9 cellular contexts compared by ENCODE assay signal in genomic region chr14:70470863-70471563, GRCh38. TPM values are rescaled to one million over a fixed set of nuclear protein-coding genes. Genes with fewer than 3 reads are reported as not detected.
DNase-seq lines count a peak whose midpoint lies in the region; FAIRE-seq and TF ChIP-seq lines count a peak whose summit lies in the region.
"Not testable (repeated sequence)": the region's sequence is repeated elsewhere in the genome, so short reads cannot be mapped to it uniquely, and the experiment has no call there.
"Had no signal": no experiment of that assay in that cellular context is flagged by ENCODE, and none has a peak within 500 bp of the region (broad histone marks: within the 10 kb centered on the region; RNA-seq: fewer than 3 reads in every experiment).

No MANE protein-coding gene starts in this region.

- not testable (repeated sequence) for H4K20me1 ChIP-seq in H1 (replicated peaks in 1 of 2; ENCODE audit: control insufficient read depth in 1 of 2, insufficient read depth in 2 of 2, low read length in 2 of 2)

- not testable (repeated sequence) for H2BK120ac ChIP-seq in H1 (replicated peaks; ENCODE audit: low read depth, low read length)

- not testable (repeated sequence) for H3K23me2 ChIP-seq in H1 (ENCODE audit: low read depth, low read length)

- H3K36me3 ChIP-seq in H7 (replicated peaks; ENCODE audit: control insufficient read depth, insufficient read depth, low read length); HUES64 (ENCODE audit: insufficient read depth, low read length); H1 (ENCODE audit: control insufficient read depth in 2 of 4, insufficient read depth in 4 of 4, low read length in 3 of 4); iPS-20b (ENCODE audit: insufficient read depth, low read depth, low read length): not testable (repeated sequence)

- H3K14ac ChIP-seq in H1 (ENCODE audit: insufficient read length), result not testable (repeated sequence)

- H2AFZ ChIP-seq in H1 (ENCODE audit: low read length), result not testable (repeated sequence)

- H3K79me1 ChIP-seq in H1 (ENCODE audit: low read depth, low read length), result not testable (repeated sequence)

- H3K4me2 ChIP-seq in H1 (ENCODE audit: insufficient read depth in 1 of 2, low read depth in 2 of 2, low read length in 2 of 2), result peak overlapping the region; percentile 25 to 40; a peak in 3 of 4 replicates

- peak overlapping the region; percentile 81 for H2BK12ac ChIP-seq in H1 (ENCODE audit: low read depth, low read length)

- H3K9ac ChIP-seq in HUES64 (ENCODE audit: low read depth, low read length); H1 (replicated peaks in 1 of 4; ENCODE audit: extremely low read depth in 1 of 4, low read depth in 3 of 4, low read length in 3 of 4): not testable (repeated sequence)
- H3K9ac ChIP-seq in iPS-20b (ENCODE audit: low read depth, low read length), result peak overlapping the region; percentile 34; the same call in 1 of the 2 replicates

- not testable (repeated sequence) for H3K23ac ChIP-seq in H1 (ENCODE audit: insufficient read length)

- not testable (repeated sequence) for TF ChIP-seq CTCF in NB4 (IDR thresholded peaks at IDR 0.05; ENCODE audit: low read depth, low read length); H1 (IDR thresholded peaks at IDR 0.05; ENCODE audit: control extremely low read depth in 1 of 3, insufficient read depth in 1 of 3, low read depth in 1 of 3, low read length in 3 of 3)

- H3K27ac ChIP-seq in HUES64 (ENCODE audit: low read depth, low read length) (peak overlapping the region; percentile 69; the same call in 1 of the 2 replicates), H1 (ENCODE audit: low read depth, low read length) (peak overlapping the region; percentile 48; the same call in 1 of the 2 replicates), iPS-20b (ENCODE audit: low read length) (peak overlapping the region; percentile 77)

- not testable (repeated sequence) for H4K8ac ChIP-seq in H1 (ENCODE audit: extremely low read depth, insufficient read depth, low read length)

- POLR2A ChIA-PET in H1 (lab: Charles Lee; ENCODE audit: partially characterized antibody), result not testable (repeated sequence)

- peak overlapping the region; percentile 35; the same call in 1 of the 2 replicates for H2BK5ac ChIP-seq in H1 (ENCODE audit: low read depth, low read length)

- not testable (repeated sequence) for TF ChIP-seq POLR2A in NB4 (IDR thresholded peaks at IDR 0.05; ENCODE audit: extremely low read depth, insufficient read length)
- 0 out of 3 replicates have a peak, but pooled peaks of 1 of the 2 experiments have one; percentile 29 for TF ChIP-seq POLR2A in H1 (IDR thresholded peaks at IDR 0.05; ENCODE audit: control extremely low read depth in 1 of 2, low read depth in 2 of 2, low read length in 2 of 2)

- FAIRE-seq in H1 (lab: Jason Lieb, UNC), result peak; percentile 100

- not testable (repeated sequence) for H2AK5ac ChIP-seq in H1 (ENCODE audit: low read depth, low read length)

- DNase-seq in ELF-1 (ENCODE audit: low read depth, low spot score) (peak; percentile 56), H7 (peak; percentile 33), NB4 (ENCODE audit: low read depth) (peak; percentile 7), SIG-M5 treated with dmso at 0.1 percent for 504 hours (lab: John Stamatoyannopoulos, UW; ENCODE audit: unreplicated experiment) (peak; percentile 1)
- not testable (repeated sequence) for DNase-seq in H1 (ENCODE audit: low read depth in 1 of 2, low spot score in 2 of 2)

- H3K4me1 ChIP-seq in HUES64 (ENCODE audit: insufficient read depth, low read length) (peaks cover 19% of the 10 kb centered on the region), H1 (replicated peaks in 1 of 4; ENCODE audit: control insufficient read depth in 3 of 4, insufficient read depth in 4 of 4, low read length in 3 of 4) (peaks cover 3 to 14% (median 7%) of the 10 kb centered on the region in 4 experiments; a peak in 6 of 7 replicates), iPS-20b (ENCODE audit: insufficient read depth, low read length) (peaks cover 17% of the 10 kb centered on the region; the same call in 1 of the 2 replicates)

- not testable (repeated sequence) for H3K4ac ChIP-seq in H1 (replicated peaks; ENCODE audit: insufficient read length, low read depth, low read length)

- H3K9me3 ChIP-seq in HUES64 (ENCODE audit: insufficient read depth, low read depth, low read length); H1 (ENCODE audit: insufficient read depth in 2 of 2, low read depth in 1 of 2, low read length in 1 of 2); iPS-20b (ENCODE audit: insufficient read depth, low read depth, low read length): not testable (repeated sequence)

- CTCF ChIA-PET in H1 (lab: Charles Lee; ENCODE audit: partially characterized antibody), result interaction anchor here (1.2 kb wide), 1 partner anchor 71 kb away, joined by 3 read pairs; no protein-coding TSS in a partner anchor

- H3K18ac ChIP-seq in H1 (ENCODE audit: extremely low read depth, low read length), result not testable (repeated sequence)

- H4K91ac ChIP-seq in H1 (replicated peaks; ENCODE audit: insufficient read length, low read length), result not testable (repeated sequence)

- not testable (repeated sequence) for H3K27me3 ChIP-seq in H7 (ENCODE audit: control insufficient read depth, insufficient read depth, low read length); HUES64 (ENCODE audit: insufficient read depth, low read length); H1 (replicated peaks in 1 of 4; ENCODE audit: control insufficient read depth in 3 of 4, extremely low read depth in 1 of 4, insufficient read depth in 3 of 4, low read length in 3 of 4); iPS-20b (ENCODE audit: insufficient read depth, low read length)

- not testable (repeated sequence) for H3K79me2 ChIP-seq in H1 (ENCODE audit: control insufficient read depth in 1 of 2, insufficient read depth in 2 of 2, low read length in 2 of 2)

- H4K5ac ChIP-seq in H1 (ENCODE audit: insufficient read length, low read depth, low read length), result peak overlapping the region; percentile 18

- 59% methylated on average over 8 of the region's 8 CpGs for WGBS in HUES64
- 68% methylated on average over 7 of the region's 8 CpGs; no CpG with 5 or more reads in 1 of the 2 experiments for WGBS in H1 (ENCODE audit: extremely low coverage in 1 of 2, insufficient coverage in 1 of 2, insufficient read length in 1 of 2, insufficient replicate concordance in 2 of 2, low coverage in 1 of 2, low lambda C conversion rate in 2 of 2, missing lambda C conversion rate in 1 of 2), 2 experiments

- not testable (repeated sequence) for H3K56ac ChIP-seq in H1 (replicated peaks; ENCODE audit: insufficient read length, low read depth, low read length)

- not testable (repeated sequence) for H2BK15ac ChIP-seq in H1 (ENCODE audit: low read length)

- H3K4me3 ChIP-seq in H7 (ENCODE audit: insufficient read depth, low read depth, low read length); HUES64 (ENCODE audit: low read length); NB4 (ENCODE audit: low read depth, low read length): not testable (repeated sequence)
- H3K4me3 ChIP-seq in H1 (ENCODE audit: extremely low read depth in 1 of 4, insufficient read depth in 2 of 4, low read depth in 3 of 4, low read length in 4 of 4) (peak overlapping the region in 1 of 4 experiments; percentile 35; a peak in 1 of 8 replicates), iPS-20b (ENCODE audit: low read length) (peak overlapping the region; percentile 41)

- not testable (repeated sequence) for TF ChIP-seq EP300 in H1 (IDR thresholded peaks at IDR 0.05; ENCODE audit: borderline replicate concordance in 1 of 2, low read depth in 2 of 2, low read length in 2 of 2)

- H2BK20ac ChIP-seq in H1 (ENCODE audit: low read length), result peak overlapping the region; percentile 82

- not testable (repeated sequence) for TF ChIP-seq RAD21 in H1 (IDR thresholded peaks at IDR 0.05 in 1 of 2, conservative IDR thresholded peaks at IDR 0.05 in 1 of 2; ENCODE audit: low read depth in 2 of 2, low read length in 2 of 2)

TF ChIP-seq in H1, 55 proteins besides CTCF, POLR2A, EP300 and RAD21 (continues in another document):
- 0 out of 2 replicates have a peak, but pooled peaks have one; percentile 28 for TF ChIP-seq TAF1 (IDR thresholded peaks at IDR 0.05; ENCODE audit: low read depth, low read length)
- TF ChIP-seq CEBPB (IDR thresholded peaks at IDR 0.05; ENCODE audit: low read depth, low read length), result 0 out of 2 replicates have a peak, but pooled peaks have one; percentile 10
- TF ChIP-seq ASH2L (IDR thresholded peaks at IDR 0.05; ENCODE audit: low read length), result peak; percentile 34
- peak; percentile 72 for TF ChIP-seq MAX (IDR thresholded peaks at IDR 0.05)

RNA-seq across cellular contexts. Expression of gene ADAM21, which starts 19.0 kb away (rescaled TPM):
- total RNA-seq in H7 (2014; rRNA removed; shearing (Covaris generic)), result 0.03 TPM in 1 of 2 replicates, not detected in the other
- polyA plus RNA-seq in HUES64 (2013, experiment 1 of 2), result not detected
- not detected for polyA plus RNA-seq in HUES64 (2013, experiment 2 of 2)
- total RNA-seq in H1 (2021; fragmentation: NEBNext Ultra II Directional; extraction: Animal tissue kit (Norgen Biotek cat#: 25700)), result not detected in 2 replicates
- polyA plus RNA-seq in H1 (2011; rRNA removed), result 0.03 and 0.09 TPM in 2 replicates
- 0.05 TPM for polyA plus RNA-seq in H1 (2011; cell fraction: cytosol; rRNA removed)
- polyA plus RNA-seq in H1 (2011; cell fraction: nucleus; rRNA removed), result 0.06 TPM
- 0.12 to 0.23 TPM (median 0.16 TPM) in 4 replicates for polyA plus RNA-seq in H1 (2012, experiment 1 of 2)
- polyA plus RNA-seq in H1 (2012, experiment 2 of 2), result not detected
- 0.10 TPM for polyA plus RNA-seq in H1 (2013, experiment 1 of 2)
- 0.11 TPM for polyA plus RNA-seq in H1 (2013, experiment 2 of 2)
- polyA minus RNA-seq in H1 (2011; rRNA and poly(A)+ RNA removed), result 0.25 and 0.27 TPM in 2 replicates
- polyA minus RNA-seq in H1 (2011; cell fraction: cytosol; rRNA and poly(A)+ RNA removed), result not detected
- not detected for polyA minus RNA-seq in H1 (2011; cell fraction: nucleus; rRNA and poly(A)+ RNA removed)
- total RNA-seq: Caco-2; CD4-positive, alpha-beta T cell had no signal

RNA-seq across cellular contexts. Expression of gene SYNJ2BP, which starts 54.1 kb away (rescaled TPM):
- total RNA-seq in H7 (2014; rRNA removed; shearing (Covaris generic)), result 14.5 and 16.8 TPM in 2 replicates
- 15.7 TPM for polyA plus RNA-seq in HUES64 (2013, experiment 1 of 2)
- polyA plus RNA-seq in HUES64 (2013, experiment 2 of 2), result 14.1 TPM
- 29.7 and 30.6 TPM in 2 replicates for total RNA-seq in H1 (2021; fragmentation: NEBNext Ultra II Directional; extraction: Animal tissue kit (Norgen Biotek cat#: 25700))
- 5.8 and 9.6 TPM in 2 replicates for polyA plus RNA-seq in H1 (2011; rRNA removed)
- 12.2 TPM for polyA plus RNA-seq in H1 (2011; cell fraction: cytosol; rRNA removed)
- 13.6 TPM for polyA plus RNA-seq in H1 (2011; cell fraction: nucleus; rRNA removed)
- polyA plus RNA-seq in H1 (2012, experiment 1 of 2), result 11.6 to 22.8 TPM (median 15.3 TPM) in 4 replicates
- polyA plus RNA-seq in H1 (2012, experiment 2 of 2), result 5.7 TPM
- polyA plus RNA-seq in H1 (2013, experiment 1 of 2), result 24.7 TPM
- polyA plus RNA-seq in H1 (2013, experiment 2 of 2), result 23.0 TPM
- 14.4 and 25.8 TPM in 2 replicates for polyA minus RNA-seq in H1 (2011; rRNA and poly(A)+ RNA removed)
- polyA minus RNA-seq in H1 (2011; cell fraction: cytosol; rRNA and poly(A)+ RNA removed), result 6.5 TPM
- 31.6 TPM for polyA minus RNA-seq in H1 (2011; cell fraction: nucleus; rRNA and poly(A)+ RNA removed)
